10 cellular contexts compared by ENCODE assay signal in the genomic region with DNA sequence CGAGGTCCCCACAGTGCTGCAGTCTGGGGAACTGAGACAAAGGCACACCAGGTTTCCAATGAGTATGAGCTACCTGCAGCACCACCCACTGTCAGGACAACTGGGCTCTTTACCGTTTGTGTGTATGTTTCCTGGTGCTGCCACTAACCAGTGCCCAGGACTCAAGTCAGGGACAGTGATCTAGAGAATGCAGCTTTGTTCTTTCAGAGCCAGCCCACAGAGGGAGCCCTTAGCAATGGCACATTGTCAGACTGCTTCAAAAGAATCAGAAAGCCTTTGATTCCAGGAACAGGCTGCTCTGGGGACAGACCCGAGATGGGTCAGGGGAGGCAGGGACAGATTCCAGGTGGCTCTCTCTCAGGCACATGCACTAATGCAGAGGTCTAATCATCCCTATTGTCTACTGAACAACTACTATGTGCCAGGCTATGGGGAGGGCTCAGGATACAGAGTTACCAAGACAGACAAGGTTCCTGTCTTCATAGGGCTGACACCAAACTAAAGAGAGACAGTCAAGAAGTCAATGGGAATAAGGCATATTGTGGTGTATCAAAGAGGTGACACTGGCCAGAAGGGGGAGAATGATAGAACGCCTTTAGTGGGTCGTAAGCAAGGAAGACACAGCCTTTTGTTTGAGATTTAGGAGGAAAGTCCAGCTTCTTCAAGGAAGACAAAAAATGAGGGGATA.
DNase-seq lines count a peak whose midpoint lies in the region; ATAC-seq and TF ChIP-seq lines count a peak whose summit lies in the region.
"Had no signal": no experiment of that assay in that cellular context is flagged by ENCODE, and none has a peak within 500 bp of the region (broad histone marks: within the 10 kb centered on the region; RNA-seq: fewer than 3 reads in every experiment).

No MANE protein-coding gene starts in this region.

- no peaks in the 10 kb centered on the region for H3K9me3 ChIP-seq in OCI-LY3 (ENCODE audit: insufficient read depth, low read length)
- H3K9me3 ChIP-seq in CD4-positive, alpha-beta T cell (ENCODE audit: control insufficient read depth, low read length): no peaks in the 10 kb centered on the region

- intact Hi-C loops in activated naive CD4-positive, alpha-beta T cell treated with anti-CD3 and anti-CD28 coated beads for 36 hours (cut with micrococcal nuclease): no loop called here
- intact Hi-C loops in CD4-positive, alpha-beta T cell (cut with DNase I, micrococcal nuclease): loop anchor here in 1 of 2 experiments (10.0 kb wide), 1 partner anchor 143 kb away; no protein-coding TSS in a partner anchor

- DNase-seq in activated naive CD4-positive, alpha-beta T cell treated with anti-CD3 and anti-CD28 coated beads for 36 hours: peak; percentile 42
- DNase-seq in activated naive CD4-positive, alpha-beta T cell (lab: John Stamatoyannopoulos, UW): no peak
- DNase-seq in glutamatergic neuron (peak; percentile 28), substantia nigra (lab: John Stamatoyannopoulos, UW) (peak in 39 of 49 donors; percentile 26 to 90 (median 55)), GF-D8 (lab: John Stamatoyannopoulos, UW) (no peak), NCI-H2081 (lab: John Stamatoyannopoulos, UW) (no peak)
- no peak for DNase-seq in CD4-positive, alpha-beta T cell
- DNase-seq: trophoblast cell had no signal

- H3K27ac Mint-ChIP-seq in activated naive CD4-positive, alpha-beta T cell treated with anti-CD3 and anti-CD28 coated beads for 36 hours: no peak overlapping the region
- H3K27ac Mint-ChIP-seq in glutamatergic neuron (ENCODE audit: unreplicated experiment): no peak overlapping the region
- no peak overlapping the region for H3K27ac Mint-ChIP-seq in CD4-positive, alpha-beta T cell

- no peak for ATAC-seq in CD4-positive, alpha-beta T cell (ENCODE audit: poor library complexity)

- H3K27ac ChIP-seq in OCI-LY3 (ENCODE audit: low read length): no peak overlapping the region
- H3K27ac ChIP-seq in substantia nigra (ENCODE audit: low read depth, low read length, poor library complexity, severe bottlenecking): peak overlapping the region; percentile 94
- H3K27ac ChIP-seq in CD4-positive, alpha-beta T cell (ENCODE audit: low read depth, low read length): no peak overlapping the region
- H3K27ac ChIP-seq: skin epidermis had no signal

- TF ChIP-seq CTCF in OCI-LY3 (IDR thresholded peaks at IDR 0.05; ENCODE audit: low read depth, low read length) (peak; percentile 58), glutamatergic neuron (IDR thresholded peaks at IDR 0.05; ENCODE audit: partially characterized antibody, unreplicated experiment) (no peak)
- TF ChIP-seq CTCF in CD4-positive, alpha-beta T cell (IDR thresholded peaks at IDR 0.05): no peak

- H3K9me3 Mint-ChIP-seq in activated naive CD4-positive, alpha-beta T cell treated with anti-CD3 and anti-CD28 coated beads for 36 hours: no peaks in the 10 kb centered on the region
- peaks cover 1% of the 10 kb centered on the region for H3K9me3 Mint-ChIP-seq in glutamatergic neuron (ENCODE audit: unreplicated experiment)
- H3K9me3 Mint-ChIP-seq in CD4-positive, alpha-beta T cell: no peaks in the 10 kb centered on the region

- H3K4me3 ChIP-seq in OCI-LY3 (ENCODE audit: low read length): no peak overlapping the region
- H3K4me3 ChIP-seq: skin epidermis had no signal

- no peaks in the 10 kb centered on the region for H4K20me1 ChIP-seq in OCI-LY3 (ENCODE audit: insufficient read depth, low read length)

- no peaks in the 10 kb centered on the region for H3K4me1 Mint-ChIP-seq in activated naive CD4-positive, alpha-beta T cell treated with anti-CD3 and anti-CD28 coated beads for 36 hours (ENCODE audit: low read depth)
- no peaks in the 10 kb centered on the region for H3K4me1 Mint-ChIP-seq in glutamatergic neuron (ENCODE audit: low read depth, unreplicated experiment)
- no peaks in the 10 kb centered on the region for H3K4me1 Mint-ChIP-seq in CD4-positive, alpha-beta T cell (ENCODE audit: low read depth)

- no peak overlapping the region for H2AFZ ChIP-seq in OCI-LY3 (ENCODE audit: low read depth, low read length)

- H3K36me3 ChIP-seq in OCI-LY3 (replicated peaks; ENCODE audit: low read depth, low read length): peaks cover 6% of the 10 kb centered on the region

- H3K27me3 ChIP-seq in OCI-LY3 (ENCODE audit: low read depth, low read length): peaks cover 17% of the 10 kb centered on the region
- peaks cover 7% of the 10 kb centered on the region for H3K27me3 ChIP-seq in CD4-positive, alpha-beta T cell (ENCODE audit: control insufficient read depth, insufficient read depth, low read length)

- no peaks in the 10 kb centered on the region for H3K79me2 ChIP-seq in OCI-LY3 (ENCODE audit: low read length)

- CTCF ChIA-PET in activated naive CD4-positive, alpha-beta T cell treated with anti-CD3 and anti-CD28 coated beads for 36 hours (lab: Charles Lee): no interaction called here
- CTCF ChIA-PET in CD4-positive, alpha-beta T cell (lab: Charles Lee): no interaction called here

- POLR2A ChIA-PET in CD4-positive, alpha-beta T cell (lab: Charles Lee): no interaction called here

- H3K4me2 ChIP-seq in OCI-LY3 (ENCODE audit: low read length): no peak overlapping the region

- H3K27me3 Mint-ChIP-seq in activated naive CD4-positive, alpha-beta T cell treated with anti-CD3 and anti-CD28 coated beads for 36 hours (ENCODE audit: low read depth): no peaks in the 10 kb centered on the region
- H3K27me3 Mint-ChIP-seq in glutamatergic neuron (ENCODE audit: unreplicated experiment): peaks cover 9% of the 10 kb centered on the region
- peaks cover 17% of the 10 kb centered on the region for H3K27me3 Mint-ChIP-seq in CD4-positive, alpha-beta T cell

- no peak overlapping the region for H3K4me3 Mint-ChIP-seq in activated naive CD4-positive, alpha-beta T cell treated with anti-CD3 and anti-CD28 coated beads for 36 hours
- H3K4me3 Mint-ChIP-seq in glutamatergic neuron (ENCODE audit: unreplicated experiment): no peak overlapping the region
- no peak overlapping the region for H3K4me3 Mint-ChIP-seq in CD4-positive, alpha-beta T cell

- no peak overlapping the region for H3K9ac ChIP-seq in OCI-LY3 (ENCODE audit: low read length)

- H3K4me1 ChIP-seq in OCI-LY3 (ENCODE audit: low read length): peaks cover 35% of the 10 kb centered on the region

- H3K36me3 Mint-ChIP-seq in activated naive CD4-positive, alpha-beta T cell treated with anti-CD3 and anti-CD28 coated beads for 36 hours (ENCODE audit: low read depth): no peaks in the 10 kb centered on the region
- no peaks in the 10 kb centered on the region for H3K36me3 Mint-ChIP-seq in glutamatergic neuron (ENCODE audit: unreplicated experiment)
- H3K36me3 Mint-ChIP-seq in CD4-positive, alpha-beta T cell (ENCODE audit: low read depth): no peaks in the 10 kb centered on the region

Comparison
In these comparisons a context has a peak if more than half of its experiments do, and no peak if none do; other contexts are left out.
1. DNase-seq: peak in activated naive CD4-positive, alpha-beta T cell treated with anti-CD3 and anti-CD28 coated beads for 36 hours (single experiment), glutamatergic neuron (single experiment) and substantia nigra (39 of 49); none in activated naive CD4-positive, alpha-beta T cell (0 of 4), CD4-positive, alpha-beta T cell (0 of 10), GF-D8 (single experiment) and NCI-H2081 (0 of 2).